In the genomic region with DNA sequence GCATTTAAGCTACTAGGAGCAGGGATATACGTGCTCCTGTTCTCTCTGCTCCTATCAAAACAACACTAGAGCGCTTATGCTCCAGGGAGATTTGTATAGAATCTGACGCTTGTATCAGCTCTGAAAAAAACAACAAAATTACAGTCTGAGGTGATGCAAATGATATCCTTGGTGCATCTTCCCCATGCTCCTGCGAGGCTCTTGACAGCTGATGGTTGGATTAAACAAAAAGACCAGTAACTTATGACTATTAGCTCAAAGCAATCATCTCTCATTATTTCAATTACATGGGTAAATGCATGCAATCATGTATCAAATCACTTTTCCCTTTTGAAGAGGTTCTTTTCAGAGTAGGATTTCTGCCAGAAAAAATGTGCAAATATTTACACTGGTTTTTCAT, we compare ENCODE assay signal across 20 cellular contexts.
A peak's percentile ranks its signal among the peaks of the same experiment; 100 is the strongest.
DNase-seq lines count a peak whose midpoint lies in the region; ATAC-seq and TF ChIP-seq lines count a peak whose summit lies in the region.
"Had no signal": no experiment of that assay in that cellular context is flagged by ENCODE, and none has a peak within 500 bp of the region (broad histone marks: within the 10 kb centered on the region; RNA-seq: fewer than 3 reads in every experiment).

No MANE protein-coding gene starts in this region.

- no peaks in the 10 kb centered on the region for H3K36me3 Mint-ChIP-seq in endodermal cell (ENCODE audit: low read depth)
- no peaks in the 10 kb centered on the region for H3K36me3 Mint-ChIP-seq in stimulated activated naive B cell treated with anti-CD40 and anti-IgM and Interleukin-4, amounts not matched to agents 10 μg/mL and 1 μg/mL and 100 μg/mL, for 72 hours
- H3K36me3 Mint-ChIP-seq: CD4-positive, alpha-beta memory T cell; immature natural killer cell had no signal

- H3K9me3 Mint-ChIP-seq in endodermal cell = no peaks in the 10 kb centered on the region
- no peaks in the 10 kb centered on the region for H3K9me3 Mint-ChIP-seq in stimulated activated naive B cell treated with anti-CD40 and anti-IgM and Interleukin-4, amounts not matched to agents 10 μg/mL and 1 μg/mL and 100 μg/mL, for 72 hours

- no peak overlapping the region for H3K4me3 Mint-ChIP-seq in endodermal cell
- H3K4me3 Mint-ChIP-seq in stimulated activated naive B cell treated with anti-CD40 and anti-IgM and Interleukin-4, amounts not matched to agents 10 μg/mL and 1 μg/mL and 100 μg/mL, for 72 hours = no peak overlapping the region
- H3K4me3 Mint-ChIP-seq: CD4-positive, alpha-beta memory T cell; immature natural killer cell; T-helper 1 cell treated with Interleukin-12 subunit alpha and Interleukin-12 subunit beta and Interleukin-4 antibody, amounts not matched to agents 30 μg/mL and 1 μg/mL, for 36 hours had no signal

- no peaks in the 10 kb centered on the region for H3K27me3 ChIP-seq in endodermal cell (ENCODE audit: control insufficient read depth, insufficient read depth, low read length, poor library complexity, severe bottlenecking)
- no peaks in the 10 kb centered on the region for H3K27me3 ChIP-seq in brain microvascular endothelial cell (replicated peaks)

- H3K4me3 ChIP-seq in endodermal cell (ENCODE audit: low read length) (no peak overlapping the region), brain microvascular endothelial cell (ENCODE audit: low read depth, low read length) (no peak overlapping the region)
- H3K4me3 ChIP-seq: heart right ventricle, lower lobe of right lung had no signal

- in situ Hi-C loops in brain microvascular endothelial cell (cut with HindIII; ENCODE audit: low pct_ligation_motif_present, low sequenced_read_pairs) = no loop called here

- peak; percentile 98 to 99 for DNase-seq in NCI-H1930 (lab: John Stamatoyannopoulos, UW)
- DNase-seq in NCI-H345 treated with DMSO at 0.1 percent for 48 hours (lab: John Stamatoyannopoulos, UW; ENCODE audit: unreplicated experiment) = peak; percentile 100
- no peak for DNase-seq in endodermal cell
- DNase-seq in stimulated activated naive B cell treated with anti-CD40 and anti-IgM and Interleukin-4, amounts not matched to agents 10 μg/mL and 1 μg/mL and 100 μg/mL, for 72 hours = no peak
- no peak for DNase-seq in midbrain (lab: John Stamatoyannopoulos, UW)
- no peak for DNase-seq in brain microvascular endothelial cell
- DNase-seq: activated CD4-positive, alpha-beta T cell treated with anti-CD3 and anti-CD28 coated beads, Interleukin-2, amount 50 U/mL, for 48 hours; activated naive CD4-positive, alpha-beta T cell; amygdala; CD4-positive, alpha-beta memory T cell; cerebellar nuclear complex; effector memory CD4-positive, alpha-beta T cell; heart right ventricle; immature natural killer cell; lower lobe of right lung; stimulated activated CD4-positive, alpha-beta T cell treated with anti-CD3 and anti-CD28 coated beads, Interleukin-2, amount 100 ng/mL, for 48 hours had no signal

- TF ChIP-seq CTCF in endodermal cell (conservative IDR thresholded peaks at IDR 0.05) (no peak), brain microvascular endothelial cell (IDR thresholded peaks at IDR 0.05; ENCODE audit: low read depth, low read length, missing control alignments) (no peak)

- ATAC-seq in GM18502 (IDR thresholded peaks at IDR 0.05; ENCODE audit: poor library complexity, unreplicated experiment) = peak; percentile 3
- no peak for ATAC-seq in stimulated activated naive B cell treated with anti-CD40 and anti-IgM and Interleukin-4, amounts not matched to agents 10 μg/mL and 1 μg/mL and 100 μg/mL, for 72 hours (replicated peaks)
- no peak for ATAC-seq in HG02938 (IDR thresholded peaks at IDR 0.05; ENCODE audit: unreplicated experiment)
- ATAC-seq: heart right ventricle had no signal

- H3K27ac Mint-ChIP-seq in endodermal cell = no peak overlapping the region
- H3K27ac Mint-ChIP-seq in stimulated activated naive B cell treated with anti-CD40 and anti-IgM and Interleukin-4, amounts not matched to agents 10 μg/mL and 1 μg/mL and 100 μg/mL, for 72 hours = no peak overlapping the region
- H3K27ac Mint-ChIP-seq: CD4-positive, alpha-beta memory T cell; immature natural killer cell; T-helper 1 cell treated with Interleukin-12 subunit alpha and Interleukin-12 subunit beta and Interleukin-4 antibody, amounts not matched to agents 30 μg/mL and 1 μg/mL, for 36 hours had no signal

- H3K9me3 ChIP-seq in endodermal cell (ENCODE audit: control insufficient read depth, low read length) = no peaks in the 10 kb centered on the region
- H3K9me3 ChIP-seq: heart right ventricle, lower lobe of right lung had no signal

- H3K36me3 ChIP-seq in endodermal cell (ENCODE audit: control insufficient read depth, insufficient read depth, low read length) (no peaks in the 10 kb centered on the region), brain microvascular endothelial cell (replicated peaks) (no peaks in the 10 kb centered on the region)
- H3K36me3 ChIP-seq: heart right ventricle, lower lobe of right lung had no signal

- no peak overlapping the region for H3K9ac ChIP-seq in endodermal cell (ENCODE audit: extremely low read depth, low read length, poor library complexity, severe bottlenecking)

- no peaks in the 10 kb centered on the region for H3K4me1 ChIP-seq in endodermal cell (ENCODE audit: control insufficient read depth, insufficient read depth, low read length)
- H3K4me1 ChIP-seq: heart right ventricle, lower lobe of right lung had no signal

- H3K27me3 Mint-ChIP-seq in endodermal cell (ENCODE audit: insufficient read depth) = peaks cover 17% of the 10 kb centered on the region
- H3K27me3 Mint-ChIP-seq in stimulated activated naive B cell treated with anti-CD40 and anti-IgM and Interleukin-4, amounts not matched to agents 10 μg/mL and 1 μg/mL and 100 μg/mL, for 72 hours = no peaks in the 10 kb centered on the region
- H3K27me3 Mint-ChIP-seq: CD4-positive, alpha-beta memory T cell had no signal

- no peaks in the 10 kb centered on the region for H3K4me1 Mint-ChIP-seq in endodermal cell
- H3K4me1 Mint-ChIP-seq in stimulated activated naive B cell treated with anti-CD40 and anti-IgM and Interleukin-4, amounts not matched to agents 10 μg/mL and 1 μg/mL and 100 μg/mL, for 72 hours = no peaks in the 10 kb centered on the region
- H3K4me1 Mint-ChIP-seq: CD4-positive, alpha-beta memory T cell; immature natural killer cell had no signal

- WGBS in endodermal cell (ENCODE audit: insufficient coverage in 1 of 2, insufficient read length in 1 of 2), 2 experiments = 91 to 100% methylated on average over 1 to 4 of the region's 4 CpGs

- H3K27ac ChIP-seq in endodermal cell (ENCODE audit: low read depth, low read length) (peak overlapping the region; percentile 25), brain microvascular endothelial cell (no peak overlapping the region)
- H3K27ac ChIP-seq: heart right ventricle, lower lobe of right lung, VCaP had no signal

Comparison
In these comparisons a context has a peak if more than half of its experiments do, and no peak if none do; other contexts are left out.
1. DNase-seq: peak in NCI-H1930 (2 of 2) and NCI-H345 treated with DMSO at 0.1 percent for 48 hours (single experiment); none in endodermal cell (single experiment), stimulated activated naive B cell treated with anti-CD40 and anti-IgM and Interleukin-4, amounts not matched to agents 10 μg/mL and 1 μg/mL and 100 μg/mL, for 72 hours (single experiment), midbrain (single experiment) and brain microvascular endothelial cell (single experiment).